8 cellular contexts compared by ENCODE assay signal in the genomic region with DNA sequence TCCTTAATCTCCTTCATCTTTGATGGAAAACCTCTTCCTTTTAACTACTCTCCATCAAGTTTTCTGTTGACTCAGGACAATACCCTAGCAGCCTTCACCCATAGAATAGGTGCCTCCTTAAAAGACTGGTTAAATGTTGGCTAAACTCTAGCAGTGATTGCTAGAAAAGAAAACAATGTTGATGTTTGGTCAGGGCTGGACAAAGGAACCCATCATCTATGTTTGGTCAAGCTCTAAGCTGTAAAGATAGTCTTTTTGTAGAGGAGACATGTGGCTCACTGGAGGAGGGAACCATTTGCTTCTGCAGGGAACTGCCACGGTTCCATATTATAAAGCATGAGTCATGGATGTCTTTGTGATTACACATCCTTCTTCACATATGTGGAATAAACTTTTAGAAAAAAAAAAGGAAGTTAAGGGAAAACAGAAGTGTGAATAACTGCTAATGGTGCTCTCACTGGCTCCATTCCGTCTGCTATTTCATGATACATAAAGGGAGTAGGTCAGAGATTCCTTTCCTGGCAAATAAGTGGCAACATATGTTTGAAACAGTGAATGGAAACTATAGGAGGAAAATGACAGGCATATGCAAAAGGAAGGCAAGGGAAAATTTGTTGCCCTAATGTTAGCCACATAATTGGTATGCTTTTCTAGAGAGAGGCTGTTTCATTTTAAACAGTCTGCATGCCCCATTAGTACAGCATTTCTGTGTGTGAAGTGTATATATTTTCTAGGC.
DNase-seq lines count a peak whose midpoint lies in the region; ATAC-seq, FAIRE-seq and TF ChIP-seq lines count a peak whose summit lies in the region.

No MANE protein-coding gene starts in this region.

- no peak for TF ChIP-seq POLR2A in HepG2 (IDR thresholded peaks at IDR 0.05; ENCODE audit: insufficient read depth in 1 of 2, low read depth in 2 of 2, low read length in 2 of 2)
- TF ChIP-seq POLR2A in stomach (IDR thresholded peaks at IDR 0.05) = no peak

- FAIRE-seq in HepG2 (lab: Jason Lieb, UNC) = peak; percentile 61

- H3K79me2 ChIP-seq in HepG2 (ENCODE audit: insufficient read depth, low read length) = peaks cover 4% of the 10 kb centered on the region

- H3K36me3 ChIP-seq in BJ (ENCODE audit: control insufficient read depth, insufficient read depth, low read length) (no peaks in the 10 kb centered on the region), HUES48 (ENCODE audit: control insufficient read depth, insufficient read depth, low read length) (no peaks in the 10 kb centered on the region), HepG2 (replicated peaks in 1 of 2; ENCODE audit: control insufficient read depth in 1 of 2, insufficient read depth in 2 of 2, low read length in 2 of 2) (no peaks in the 10 kb centered on the region), stomach (no peaks in the 10 kb centered on the region)
- no peaks in the 10 kb centered on the region for H3K36me3 ChIP-seq in CD4-positive, alpha-beta memory T cell (ENCODE audit: insufficient read depth, low read length)

- H3K4me1 Mint-ChIP-seq in WTC11 = peaks cover 32% of the 10 kb centered on the region
- H3K4me1 Mint-ChIP-seq in CD4-positive, alpha-beta memory T cell = peaks cover 0 to 11% (median under 1%) of the 10 kb centered on the region in 4 donors

- H3K27me3 ChIP-seq in BJ (ENCODE audit: control insufficient read depth, insufficient read depth, low read length) = no peaks in the 10 kb centered on the region
- H3K27me3 ChIP-seq in HUES48 (ENCODE audit: control insufficient read depth, insufficient read depth, low read length) = no peaks in the 10 kb centered on the region
- H3K27me3 ChIP-seq in HepG2 (ENCODE audit: control insufficient read depth in 1 of 2, insufficient read depth in 2 of 2, low read length in 2 of 2) = no peaks in the 10 kb centered on the region
- H3K27me3 ChIP-seq in stomach = no peaks in the 10 kb centered on the region
- no peaks in the 10 kb centered on the region for H3K27me3 ChIP-seq in CD4-positive, alpha-beta memory T cell (ENCODE audit: insufficient read depth, low read length)

- CTCF ChIA-PET in BJ (lab: Yijun Ruan, JAX) (interaction anchor here (0.5 to 1.5 kb wide), 3 partner anchors 9 to 53 kb away, joined by 3 to 4 read pairs (median 3); no protein-coding TSS in a partner anchor), WTC11 (lab: Charles Lee) (interaction anchor here (0.9 kb wide), 1 partner anchor 20 kb away, joined by 3 read pairs; no protein-coding TSS in a partner anchor), HepG2 (lab: Yijun Ruan, JAX; ENCODE audit: low intra/inter-chr PET ratio, low total read pairs) (no interaction called here)
- CTCF ChIA-PET in CD4-positive, alpha-beta memory T cell (lab: Charles Lee; ENCODE audit: partially characterized antibody) = no interaction called here

- BruUV-seq in HepG2 (replicated peaks; lab: Mats Ljungman, UMichigan) = no TSS peak

- 44% methylated on average over 2 of the region's 2 CpGs for WGBS in HepG2 (ENCODE audit: low lambda C conversion rate)
- 51 to 65% (median 52%) methylated on average over 2 of the region's 2 CpGs for WGBS in stomach, 5 donors

- TF ChIP-seq EP300 in HepG2 (IDR thresholded peaks at IDR 0.05; ENCODE audit: low read depth in 2 of 2, low read length in 2 of 2) (peak in 1 of 2 experiments; percentile 42; a peak in 1 of 4 replicates), HepG2 (CRISPR knock-in tag; IDR thresholded peaks at IDR 0.05; ENCODE audit: borderline replicate concordance) (no peak), stomach (IDR thresholded peaks at IDR 0.05) (no peak)

- POLR2A ChIA-PET in BJ (lab: Charles Lee) = no interaction called here
- POLR2A ChIA-PET in WTC11 (lab: Charles Lee) = no interaction called here
- POLR2A ChIA-PET in HepG2 (lab: Yijun Ruan, JAX) = interaction anchor here (0.6 to 2.4 kb wide), 4 partner anchors 19 to 181 kb away, joined by 3 to 18 read pairs (median 6); no protein-coding TSS in a partner anchor
- POLR2A ChIA-PET in CD4-positive, alpha-beta memory T cell (lab: Charles Lee; ENCODE audit: partially characterized antibody) = no interaction called here

- TF ChIP-seq RAD21 in HepG2 (CRISPR knock-in tag; IDR thresholded peaks at IDR 0.05) = no peak

- intact Hi-C loops in HepG2 (cut with micrococcal nuclease; ENCODE audit: unreplicated experiment) (no loop called here), stomach (cut with DNase I; ENCODE audit: low total_unique reads) (no loop called here)
- intact Hi-C loops in CD4-positive, alpha-beta memory T cell (cut with micrococcal nuclease) = no loop called here

- 0 out of 2 replicates have a peak overlapping the region, but pooled peaks have one; percentile 26 for H3K4me3 Mint-ChIP-seq in WTC11
- H3K4me3 Mint-ChIP-seq in CD4-positive, alpha-beta memory T cell = no peak overlapping the region

- no peak for TF ChIP-seq CTCF in BJ (IDR thresholded peaks at IDR 0.05; ENCODE audit: insufficient read depth, low read depth, low read length)
- no peak for TF ChIP-seq CTCF in WTC11 (IDR thresholded peaks at IDR 0.05)
- no peak for TF ChIP-seq CTCF in HepG2 (CRISPR knock-in tag; IDR thresholded peaks at IDR 0.05)
- TF ChIP-seq CTCF in stomach (IDR thresholded peaks at IDR 0.05) = no peak

- H3K27ac ChIP-seq in HUES48 (ENCODE audit: low read depth, low read length) = peak overlapping the region; percentile 88
- peak overlapping the region; percentile 44 for H3K27ac ChIP-seq in HepG2 (ENCODE audit: extremely low read length, insufficient read depth, low read length)
- peak overlapping the region in 2 of 5 donors; percentile 1 to 42 for H3K27ac ChIP-seq in stomach
- H3K27ac ChIP-seq in CD4-positive, alpha-beta memory T cell (ENCODE audit: low read depth, low read length) = no peak overlapping the region

- H2AFZ ChIP-seq in HepG2 (ENCODE audit: low read length) = peak overlapping the region; percentile 15

- peak overlapping the region; percentile 23; the same call in 1 of the 2 replicates for H3K9ac ChIP-seq in HUES48 (ENCODE audit: low read depth, low read length)
- peak overlapping the region; percentile 18; the same call in 1 of the 2 replicates for H3K9ac ChIP-seq in HepG2 (ENCODE audit: insufficient read depth, low read depth, low read length)

- H3K36me3 Mint-ChIP-seq in WTC11 = no peaks in the 10 kb centered on the region
- H3K36me3 Mint-ChIP-seq in CD4-positive, alpha-beta memory T cell = peaks cover 0 to 5% of the 10 kb centered on the region in 2 donors

- in situ Hi-C loops in HepG2 (cut with HindIII; ENCODE audit: extremely low pct_ligation_motif_present, low pct_unique_long_range_greater_than_20kb) = no loop called here

- peaks cover 30% of the 10 kb centered on the region for H3K4me1 ChIP-seq in HUES48 (ENCODE audit: control insufficient read depth, insufficient read depth, low read length)
- peaks cover 53% of the 10 kb centered on the region for H3K4me1 ChIP-seq in HepG2 (ENCODE audit: insufficient read depth, low read length)
- H3K4me1 ChIP-seq in stomach = peaks cover 3 to 20% (median 8%) of the 10 kb centered on the region in 4 donors
- no peaks in the 10 kb centered on the region for H3K4me1 ChIP-seq in CD4-positive, alpha-beta memory T cell (ENCODE audit: insufficient read depth, low read length)

- ATAC-seq in WTC11 (peak; percentile 52), HepG2 (peak; percentile 94)

- H3K27ac Mint-ChIP-seq in WTC11 = peak overlapping the region; percentile 82
- no peak overlapping the region for H3K27ac Mint-ChIP-seq in CD4-positive, alpha-beta memory T cell

- H3K9me3 ChIP-seq in HUES48 (ENCODE audit: control insufficient read depth, insufficient read depth, low read length) = no peaks in the 10 kb centered on the region
- H3K9me3 ChIP-seq in HepG2 (ENCODE audit: low read length) = no peaks in the 10 kb centered on the region
- H3K9me3 ChIP-seq in stomach = no peaks in the 10 kb centered on the region
- H3K9me3 ChIP-seq in CD4-positive, alpha-beta memory T cell (ENCODE audit: control insufficient read depth in 1 of 2, low read length in 2 of 2) = no peaks in the 10 kb centered on the region

- no peaks in the 10 kb centered on the region for H4K20me1 ChIP-seq in HepG2 (ENCODE audit: insufficient read depth, low read length)

- no peaks in the 10 kb centered on the region for H3K27me3 Mint-ChIP-seq in WTC11 (ENCODE audit: low read depth)
- no peaks in the 10 kb centered on the region for H3K27me3 Mint-ChIP-seq in CD4-positive, alpha-beta memory T cell

- H3K9me3 Mint-ChIP-seq in WTC11 = no peaks in the 10 kb centered on the region
- H3K9me3 Mint-ChIP-seq in CD4-positive, alpha-beta memory T cell = no peaks in the 10 kb centered on the region

- DNase-seq in BJ (ENCODE audit: low read depth) (peak; percentile 74), WTC11 (ENCODE audit: low spot score) (no peak), HepG2 (ENCODE audit: low spot score) (peak; percentile 82), stomach (no peak), NCI-H510A treated with DMSO at 0.1 percent for 48 hours (lab: John Stamatoyannopoulos, UW) (no peak)
- no peak for DNase-seq in CD4-positive, alpha-beta memory T cell
- DNase-seq in activated T-cell treated with anti-CD3 and anti-CD28 coated beads, Interleukin-2, amount 50 U/mL, for 1 hour = no peak

- H3K4me3 ChIP-seq in BJ (ENCODE audit: low read depth, low read length) (no peak overlapping the region), HUES48 (ENCODE audit: low read depth, low read length) (no peak overlapping the region), HepG2 (replicated peaks in 1 of 3; ENCODE audit: insufficient read depth in 1 of 3, low read depth in 2 of 3, low read length in 3 of 3) (no peak overlapping the region), stomach (no peak overlapping the region)
- no peak overlapping the region for H3K4me3 ChIP-seq in CD4-positive, alpha-beta memory T cell (ENCODE audit: low read length in 2 of 2)

- H3K4me2 ChIP-seq in HepG2 (ENCODE audit: low read depth, low read length) = no peak overlapping the region

TF ChIP-seq in WTC11, 78 proteins besides CTCF, POLR2A, EP300 and RAD21 (continues in another document):
- TF ChIP-seq, protein P1, sequence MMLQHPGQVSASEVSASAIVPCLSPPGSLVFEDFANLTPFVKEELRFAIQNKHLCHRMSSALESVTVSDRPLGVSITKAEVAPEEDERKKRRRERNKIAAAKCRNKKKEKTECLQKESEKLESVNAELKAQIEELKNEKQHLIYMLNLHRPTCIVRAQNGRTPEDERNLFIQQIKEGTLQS (CRISPR knock-in tag; conservative IDR thresholded peaks at IDR 0.05) = no peak

TF ChIP-seq in HepG2, 621 proteins besides CTCF, POLR2A, EP300 and RAD21 (continues in another document):
- TF ChIP-seq, protein P2, sequence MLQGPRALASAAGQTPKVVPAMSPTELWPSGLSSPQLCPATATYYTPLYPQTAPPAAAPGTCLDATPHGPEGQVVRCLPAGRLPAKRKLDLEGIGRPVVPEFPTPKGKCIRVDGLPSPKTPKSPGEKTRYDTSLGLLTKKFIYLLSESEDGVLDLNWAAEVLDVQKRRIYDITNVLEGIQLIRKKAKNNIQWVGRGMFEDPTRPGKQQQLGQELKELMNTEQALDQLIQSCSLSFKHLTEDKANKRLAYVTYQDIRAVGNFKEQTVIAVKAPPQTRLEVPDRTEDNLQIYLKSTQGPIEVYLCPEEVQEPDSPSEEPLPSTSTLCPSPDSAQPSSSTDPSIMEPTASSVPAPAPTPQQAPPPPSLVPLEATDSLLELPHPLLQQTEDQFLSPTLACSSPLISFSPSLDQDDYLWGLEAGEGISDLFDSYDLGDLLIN (CRISPR knock-in tag; IDR thresholded peaks at IDR 0.05; ENCODE audit: borderline replicate concordance) = no peak
- peak; percentile 15; the same call in 1 of the 2 replicates for TF ChIP-seq RXRB (CRISPR knock-in tag; IDR thresholded peaks at IDR 0.05; ENCODE audit: borderline replicate concordance)

Comparison
In these comparisons a context has a peak if more than half of its experiments do, and no peak if none do; other contexts are left out.
1. DNase-seq: peak in BJ (single experiment) and HepG2 (single experiment); none in WTC11 (single experiment), stomach (single experiment), CD4-positive, alpha-beta memory T cell (0 of 5), activated T-cell treated with anti-CD3 and anti-CD28 coated beads, Interleukin-2, amount 50 U/mL, for 1 hour (single experiment) and NCI-H510A treated with DMSO at 0.1 percent for 48 hours (single experiment).
2. CTCF ChIA-PET loops: an anchor here in BJ (0.5 to 1.5 kb wide) and WTC11 (0.9 kb wide); none called in HepG2 and CD4-positive, alpha-beta memory T cell.